In genomic region chr6:105188251-105188650, GRCh38 we compare ENCODE assay signal across 7 cellular contexts. TPM values are rescaled to one million over a fixed set of nuclear protein-coding genes. Genes with fewer than 3 reads are reported as not detected.
"Had no signal": no experiment of that assay in that cellular context is flagged by ENCODE, and none has a peak within 500 bp of the region (broad histone marks: within the 10 kb centered on the region; RNA-seq: fewer than 3 reads in every experiment).

No MANE protein-coding gene starts in this region.

- DNase-seq: GDM1, GF-D8 had no signal

- ATAC-seq: GM12878 had no signal

- H3K4me3 ChIP-seq: GM12878 had no signal

- FAIRE-seq: GM12878, GM12891, GM12892, GM18507, GM19239 had no signal

RNA-seq across cellular contexts. Expression of gene POPDC3, which starts 8.4 kb away (rescaled TPM):
- total RNA-seq: GM12878 had no signal
